ENCODE assay signal across 8 cellular contexts in the genomic region with DNA sequence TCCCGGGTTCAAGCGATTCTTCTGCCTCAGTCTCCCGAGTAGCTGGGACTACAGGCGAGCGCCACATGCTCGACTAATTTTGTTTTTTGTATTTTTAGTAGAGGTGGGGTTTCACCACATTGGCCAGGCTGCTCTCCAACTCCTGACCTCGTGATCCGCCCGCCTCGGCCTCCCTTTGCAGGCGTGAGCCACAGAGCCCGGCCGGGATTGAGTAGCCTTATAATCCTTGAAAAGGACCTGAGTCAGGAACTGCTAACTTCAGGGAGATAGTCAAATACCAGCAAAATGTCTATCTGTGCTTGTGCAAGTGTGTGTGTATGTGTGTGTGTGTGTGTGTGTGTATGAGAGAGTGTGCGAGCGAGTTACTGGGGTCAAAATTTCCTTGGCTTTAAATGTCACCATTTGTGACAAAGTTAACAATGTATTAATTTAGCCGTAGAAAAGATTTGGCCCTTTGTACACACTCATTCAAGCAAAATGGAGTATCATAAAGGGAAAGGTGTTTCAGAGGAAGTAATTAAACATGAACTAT. TPM values are rescaled to one million over a fixed set of nuclear protein-coding genes. Genes with fewer than 3 reads are reported as not detected.
DNase-seq lines count a peak whose midpoint lies in the region; ATAC-seq and TF ChIP-seq lines count a peak whose summit lies in the region.

No MANE protein-coding gene starts in this region.

- WGBS in smooth muscle cell (ENCODE audit: low lambda C conversion rate) = 67% methylated on average over 16 of the region's 16 CpGs

- CTCF ChIA-PET in activated CD8-positive, alpha-beta T cell treated with anti-CD3 and anti-CD28 coated beads, Interleukin-2, amount 10 ng/mL, durations not matched to agents 7 days and 5 days (lab: Charles Lee) = no interaction called here

- peak overlapping the region; percentile 89 for H3K4me2 ChIP-seq in smooth muscle cell

- peak overlapping the region; percentile 86 for H3K4me3 Mint-ChIP-seq in activated CD8-positive, alpha-beta T cell treated with anti-CD3 and anti-CD28 coated beads, Interleukin-2, amount 10 ng/mL, durations not matched to agents 7 days and 5 days

- no peaks in the 10 kb centered on the region for H3F3A ChIP-seq in smooth muscle cell (ENCODE audit: low read depth)

- H3K27me3 ChIP-seq in smooth muscle cell (ENCODE audit: low read depth) = no peaks in the 10 kb centered on the region

- H3K9me3 ChIP-seq in smooth muscle cell (replicated peaks; ENCODE audit: low read depth) = no peaks in the 10 kb centered on the region

- no peaks in the 10 kb centered on the region for H3K27me3 Mint-ChIP-seq in activated CD8-positive, alpha-beta T cell treated with anti-CD3 and anti-CD28 coated beads, Interleukin-2, amount 10 ng/mL, durations not matched to agents 7 days and 5 days (ENCODE audit: low read depth)

- no peak overlapping the region for H3K9ac ChIP-seq in smooth muscle cell (ENCODE audit: low read depth)

- H3K4me3 ChIP-seq in iPS-11a (ENCODE audit: low read depth, low read length) (peak overlapping the region; percentile 24), smooth muscle cell (peak overlapping the region; percentile 89)

- H3K4me1 Mint-ChIP-seq in activated CD8-positive, alpha-beta T cell treated with anti-CD3 and anti-CD28 coated beads, Interleukin-2, amount 10 ng/mL, durations not matched to agents 7 days and 5 days (ENCODE audit: low read depth) = peaks cover 7% of the 10 kb centered on the region

- TF ChIP-seq CTCF in smooth muscle cell (IDR thresholded peaks at IDR 0.05; ENCODE audit: borderline replicate concordance, insufficient read depth, poor library complexity, severe bottlenecking) = no peak

- no peak for ATAC-seq in activated CD8-positive, alpha-beta T cell treated with anti-CD3 and anti-CD28 coated beads, Interleukin-2, amount 10 ng/mL, durations not matched to agents 7 days and 5 days
- ATAC-seq in HG02678 (IDR thresholded peaks at IDR 0.05; ENCODE audit: unreplicated experiment) = no peak

- H3K36me3 Mint-ChIP-seq in activated CD8-positive, alpha-beta T cell treated with anti-CD3 and anti-CD28 coated beads, Interleukin-2, amount 10 ng/mL, durations not matched to agents 7 days and 5 days (ENCODE audit: low read depth) = peaks cover 7% of the 10 kb centered on the region

- H2AFZ ChIP-seq in smooth muscle cell (ENCODE audit: low read depth) = no peak overlapping the region

- no peaks in the 10 kb centered on the region for H3K36me3 ChIP-seq in smooth muscle cell (ENCODE audit: low read depth)

- DNase-seq in NCI-H510A treated with DMSO at 0.1 percent for 48 hours (lab: John Stamatoyannopoulos, UW) = peak; percentile 25
- DNase-seq in NCI-H510A (lab: John Stamatoyannopoulos, UW) = no peak
- DNase-seq in activated CD8-positive, alpha-beta T cell treated with anti-CD3 and anti-CD28 coated beads, Interleukin-2, amount 10 ng/mL, durations not matched to agents 7 days and 5 days = no peak
- no peak for DNase-seq in smooth muscle cell (lab: John Stamatoyannopoulos, UW; ENCODE audit: unreplicated experiment)
- DNase-seq in HCEC 1CT = no peak
- no peak for DNase-seq in stimulated activated CD4-positive, alpha-beta T cell treated with anti-CD3 and anti-CD28 coated beads, Interleukin-2, amount 100 ng/mL, for 24 hours

- H4K20me1 ChIP-seq in smooth muscle cell (ENCODE audit: low read depth) = peaks cover 16% of the 10 kb centered on the region

- H3K27ac Mint-ChIP-seq in activated CD8-positive, alpha-beta T cell treated with anti-CD3 and anti-CD28 coated beads, Interleukin-2, amount 10 ng/mL, durations not matched to agents 7 days and 5 days = peak overlapping the region; percentile 43

- POLR2A ChIA-PET in activated CD8-positive, alpha-beta T cell treated with anti-CD3 and anti-CD28 coated beads, Interleukin-2, amount 10 ng/mL, durations not matched to agents 7 days and 5 days (lab: Charles Lee) = interaction anchor here (0.5 to 0.6 kb wide), 2 partner anchors 17 to 26 kb away, joined by 3 read pairs; no protein-coding TSS in a partner anchor

- H3K79me2 ChIP-seq in smooth muscle cell (ENCODE audit: low read depth) = peaks cover 28% of the 10 kb centered on the region

- peak overlapping the region; percentile 86 for H3K27ac ChIP-seq in smooth muscle cell (ENCODE audit: low read depth)

- peaks cover 7% of the 10 kb centered on the region for H3K4me1 ChIP-seq in smooth muscle cell (ENCODE audit: low read depth)

- H3K9me3 Mint-ChIP-seq in activated CD8-positive, alpha-beta T cell treated with anti-CD3 and anti-CD28 coated beads, Interleukin-2, amount 10 ng/mL, durations not matched to agents 7 days and 5 days (ENCODE audit: insufficient read depth) = no peaks in the 10 kb centered on the region

RNA-seq across cellular contexts. Expression of a gene that starts 1.8 kb away (rescaled TPM):
- total RNA-seq in activated CD8-positive, alpha-beta T cell treated with anti-CD3 and anti-CD28 coated beads, Interleukin-2, amount 10 ng/mL, durations not matched to agents 7 days and 5 days = 10 to 100 TPM; 24.5 to 24.7 TPM
- 28.1 and 38.7 TPM in 2 replicates for total RNA-seq in smooth muscle cell
- polyA plus RNA-seq in smooth muscle cell = 9.6 and 11.8 TPM in 2 replicates

RNA-seq across cellular contexts. Expression of a gene that starts 27.4 kb away (rescaled TPM):
- total RNA-seq in activated CD8-positive, alpha-beta T cell treated with anti-CD3 and anti-CD28 coated beads, Interleukin-2, amount 10 ng/mL, durations not matched to agents 7 days and 5 days = not detected
- total RNA-seq in smooth muscle cell = not detected in 2 replicates
- not detected in 2 replicates for polyA plus RNA-seq in smooth muscle cell
